In the genomic region with DNA sequence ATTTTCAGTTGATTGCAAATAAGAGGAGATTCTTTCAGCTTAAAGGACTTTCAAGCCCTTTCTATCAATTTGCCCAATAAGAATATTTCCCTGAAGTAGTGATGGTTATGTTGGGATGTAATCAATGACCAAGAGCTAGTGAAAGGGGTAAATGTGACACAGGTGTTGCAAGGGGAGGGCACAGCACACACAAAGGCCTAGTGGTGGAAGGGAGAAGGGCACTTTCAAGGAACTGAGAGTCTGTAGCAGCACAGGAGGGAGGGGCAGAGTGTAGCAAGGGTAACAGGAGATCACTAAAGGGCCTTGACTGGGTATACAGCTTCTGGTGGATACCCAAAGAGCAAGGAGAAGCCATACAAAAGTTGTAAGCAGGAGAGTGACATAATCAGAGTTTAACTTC, we compare ENCODE assay signal across 12 cellular contexts.
DNase-seq lines count a peak whose midpoint lies in the region; ATAC-seq, FAIRE-seq and TF ChIP-seq lines count a peak whose summit lies in the region.
"Had no signal": no experiment of that assay in that cellular context is flagged by ENCODE, and none has a peak within 500 bp of the region (broad histone marks: within the 10 kb centered on the region; RNA-seq: fewer than 3 reads in every experiment).

No MANE protein-coding gene starts in this region.

- TF ChIP-seq RAD21 in GM12878 (IDR thresholded peaks at IDR 0.05; ENCODE audit: insufficient read depth, low read depth, low read length): no peak

- TF ChIP-seq CTCF in GM12878 (IDR thresholded peaks at IDR 0.05 in 2 of 3, conservative IDR thresholded peaks at IDR 0.05 in 1 of 3; ENCODE audit: control insufficient read depth in 2 of 3, extremely low read depth in 1 of 3, insufficient read depth in 1 of 3, low read depth in 3 of 3, low read length in 3 of 3): 0 out of 6 replicates have a peak, but pooled peaks of 1 of the 3 experiments have one; percentile 5

- CTCF ChIA-PET in GM12878 (lab: Yijun Ruan, JAX): no interaction called here

- intact Hi-C loops in GM12878 (cut with micrococcal nuclease; ENCODE audit: unreplicated experiment): no loop called here

- H3K27ac ChIP-seq in GM12878 (ENCODE audit: control insufficient read depth, insufficient read depth) (no peak overlapping the region), Karpas-422 (ENCODE audit: low read length) (no peak overlapping the region)
- H3K27ac ChIP-seq: adrenal gland; BLaER1 treated with 17β-estradiol and CSF1 and Interleukin-3, amounts not matched to agents 10 nM and 100 nM had no signal

- H3K4me3 ChIP-seq in GM12878: no peak overlapping the region
- H3K4me3 ChIP-seq in Karpas-422 (ENCODE audit: low read length): no peak overlapping the region
- H3K4me3 ChIP-seq: adrenal gland; BLaER1 treated with 17β-estradiol and CSF1 and Interleukin-3, amounts not matched to agents 10 nM and 100 nM had no signal

- SMC1A ChIA-PET in GM12878 (lab: Charles Lee; ENCODE audit: uncharacterized antibody, unreplicated experiment): no interaction called here

- RAD21 ChIA-PET in GM12878 (lab: Charles Lee; ENCODE audit: unreplicated experiment): no interaction called here

- no TSS peak for BruUV-seq in GM12878 (replicated peaks; lab: Mats Ljungman, UMichigan)

- POLR2A ChIA-PET in GM12878 (lab: Charles Lee): no interaction called here

- no peak overlapping the region for H3K9ac ChIP-seq in GM12878 (ENCODE audit: control insufficient read depth, insufficient read depth, low read length)
- no peak overlapping the region for H3K9ac ChIP-seq in Karpas-422 (ENCODE audit: low read length)
- H3K9ac ChIP-seq: BLaER1 treated with 17β-estradiol and CSF1 and Interleukin-3, amounts not matched to agents 10 nM and 100 nM had no signal

- ATAC-seq in GM18517 (IDR thresholded peaks at IDR 0.05; ENCODE audit: unreplicated experiment) (peak; percentile 87), GM21515 (IDR thresholded peaks at IDR 0.05; ENCODE audit: unreplicated experiment) (peak; percentile 91), HG03103 (IDR thresholded peaks at IDR 0.05; ENCODE audit: low read depth, unreplicated experiment) (peak; percentile 85), GM12878 (peak; percentile 86)

- H3K4me1 ChIP-seq in GM12878 (ENCODE audit: control insufficient read depth, insufficient read depth, low read length): no peaks in the 10 kb centered on the region
- H3K4me1 ChIP-seq in Karpas-422 (ENCODE audit: low read length): no peaks in the 10 kb centered on the region
- H3K4me1 ChIP-seq: adrenal gland; BLaER1 treated with 17β-estradiol and CSF1 and Interleukin-3, amounts not matched to agents 10 nM and 100 nM had no signal

- H3K9me2 ChIP-seq in Karpas-422 (replicated peaks; ENCODE audit: insufficient read depth, low read length): no peaks in the 10 kb centered on the region

- H3K36me3 ChIP-seq in GM12878 (ENCODE audit: control insufficient read depth in 2 of 2, insufficient read depth in 2 of 2, low read length in 1 of 2): no peaks in the 10 kb centered on the region
- H3K36me3 ChIP-seq in Karpas-422 (ENCODE audit: insufficient read depth, low read length): no peaks in the 10 kb centered on the region
- H3K36me3 ChIP-seq: adrenal gland; BLaER1 treated with 17β-estradiol and CSF1 and Interleukin-3, amounts not matched to agents 10 nM and 100 nM had no signal

- DNase-seq in GM12878 (ENCODE audit: low read depth, low spot score) (no peak), Karpas-422 (no peak), DMS153 (lab: John Stamatoyannopoulos, UW) (no peak), NCI-H446 treated with DMSO at 0.1 percent for 48 hours (lab: John Stamatoyannopoulos, UW) (no peak), DMS153 treated with DMSO at 0.1 percent for 48 hours (lab: John Stamatoyannopoulos, UW; ENCODE audit: unreplicated experiment) (no peak)
- DNase-seq: activated CD8-positive, alpha-beta memory T cell treated with anti-CD3 and anti-CD28 coated beads for 24 hours; adrenal gland; NCI-H524 treated with DMSO at 0.1 percent for 48 hours had no signal

- FAIRE-seq in GM12878 (lab: Jason Lieb, UNC): no peak

- no peak for TF ChIP-seq EP300 in GM12878 (IDR thresholded peaks at IDR 0.05; ENCODE audit: borderline replicate concordance in 1 of 2, control insufficient read depth in 1 of 2, low read depth in 2 of 2, low read length in 2 of 2)

- H3K9me3 ChIP-seq in GM12878 (replicated peaks; ENCODE audit: control insufficient read depth, insufficient read depth, low read length) (no peaks in the 10 kb centered on the region), Karpas-422 (ENCODE audit: low read length) (no peaks in the 10 kb centered on the region)
- H3K9me3 ChIP-seq: adrenal gland; BLaER1 treated with 17β-estradiol and CSF1 and Interleukin-3, amounts not matched to agents 10 nM and 100 nM had no signal

- in situ Hi-C loops in GM12878 (cut with MboI): no loop called here

- H3K27me3 ChIP-seq in GM12878 (replicated peaks in 1 of 2; ENCODE audit: control insufficient read depth in 2 of 2, insufficient read depth in 2 of 2, low read length in 1 of 2) (no peaks in the 10 kb centered on the region), Karpas-422 (ENCODE audit: low read length) (no peaks in the 10 kb centered on the region)
- H3K27me3 ChIP-seq: adrenal gland; BLaER1 treated with 17β-estradiol and CSF1 and Interleukin-3, amounts not matched to agents 10 nM and 100 nM had no signal

- H3K79me2 ChIP-seq in GM12878 (ENCODE audit: control insufficient read depth, insufficient read depth, low read length) (no peaks in the 10 kb centered on the region), Karpas-422 (ENCODE audit: low read length) (no peaks in the 10 kb centered on the region)

- H4K20me1 ChIP-seq in GM12878 (ENCODE audit: control insufficient read depth, insufficient read depth) (no peaks in the 10 kb centered on the region), Karpas-422 (ENCODE audit: insufficient read depth, low read depth, low read length) (no peaks in the 10 kb centered on the region)
- H4K20me1 ChIP-seq: BLaER1 treated with 17β-estradiol and CSF1 and Interleukin-3, amounts not matched to agents 10 nM and 100 nM had no signal

- TF ChIP-seq POLR2A in GM12878 (IDR thresholded peaks at IDR 0.05; ENCODE audit: low read depth, low read length): no peak

- H3K4me2 ChIP-seq in GM12878 (ENCODE audit: control insufficient read depth, insufficient read depth): no peak overlapping the region
- no peak overlapping the region for H3K4me2 ChIP-seq in Karpas-422 (ENCODE audit: low read depth, low read length, poor library complexity, severe bottlenecking)
- H3K4me2 ChIP-seq: BLaER1 treated with 17β-estradiol and CSF1 and Interleukin-3, amounts not matched to agents 10 nM and 100 nM had no signal

- H2AFZ ChIP-seq in GM12878 (ENCODE audit: control insufficient read depth, low read depth, low read length) (no peak overlapping the region), Karpas-422 (ENCODE audit: low read length) (no peak overlapping the region)

TF ChIP-seq in GM12878, 131 proteins besides CTCF, POLR2A, EP300 and RAD21:
- TF ChIP-seq CREB1 (IDR thresholded peaks at IDR 0.05; ENCODE audit: low read depth) (no peak), FOXK2 (IDR thresholded peaks at IDR 0.05) (no peak), JUNB (IDR thresholded peaks at IDR 0.05) (no peak), RCOR1 (conservative IDR thresholded peaks at IDR 0.05; ENCODE audit: low read depth, low read length) (no peak), KAT2A (conservative IDR thresholded peaks at IDR 0.05; ENCODE audit: control insufficient read depth, low read depth, low read length) (no peak), MXI1 (IDR thresholded peaks at IDR 0.05; ENCODE audit: low read depth, low read length) (no peak), FOS (IDR thresholded peaks at IDR 0.05; ENCODE audit: borderline replicate concordance, extremely low read depth, insufficient read length) (no peak), NFYA (IDR thresholded peaks at IDR 0.05; ENCODE audit: borderline replicate concordance, low read depth, low read length) (no peak)
